ENCODE assay signal across 7 cellular contexts in the genomic region with DNA sequence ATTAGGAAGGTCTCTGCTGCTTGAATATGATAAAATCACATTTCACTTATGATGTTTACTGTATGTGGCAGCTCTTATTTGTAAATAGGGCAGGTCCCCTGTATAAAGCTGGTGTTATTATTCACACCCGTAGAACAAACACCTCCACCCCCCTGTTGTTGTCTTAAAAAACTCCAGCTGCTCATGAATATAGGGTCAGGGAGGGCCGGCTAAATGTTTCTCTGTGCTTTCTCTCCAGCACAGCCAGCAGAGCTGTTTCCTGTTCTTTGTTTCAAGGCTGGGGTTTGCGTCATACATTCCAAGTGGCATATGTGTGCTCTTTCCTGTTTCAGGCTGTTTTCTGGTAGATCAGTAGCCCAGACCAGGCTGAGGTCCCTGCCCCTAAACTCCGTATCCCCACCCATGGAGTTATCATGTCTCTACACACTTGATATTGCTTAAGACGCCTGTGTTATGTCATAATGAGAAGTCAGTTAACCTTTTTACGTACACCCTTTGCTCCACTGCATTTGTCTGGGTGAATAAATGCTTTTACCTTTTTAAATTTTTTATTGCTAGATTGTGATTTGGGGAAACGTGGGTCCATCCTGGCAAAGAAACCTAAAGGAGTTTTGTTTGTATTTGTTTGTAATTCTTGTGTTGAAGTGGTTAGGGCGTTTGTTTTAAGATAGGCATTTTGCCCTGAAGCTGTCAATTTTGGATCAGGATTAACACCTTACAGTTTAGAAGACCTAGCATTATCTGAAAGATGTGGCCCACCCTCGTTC. TPM values are rescaled to one million over a fixed set of nuclear protein-coding genes. Genes with fewer than 3 reads are reported as not detected.
DNase-seq lines count a peak whose midpoint lies in the region; ATAC-seq and TF ChIP-seq lines count a peak whose summit lies in the region.

No MANE protein-coding gene starts in this region.

- DNase-seq in NCI-H1092 (lab: John Stamatoyannopoulos, UW) (peak; percentile 65), anterior cingulate cortex (lab: John Stamatoyannopoulos, UW) (peak in 49 of 58 donors; percentile 4 to 86 (median 50)), heart right ventricle (peak; percentile 40 to 90), osteoblast (ENCODE audit: insufficient read length, low spot score, missing footprints) (peak; percentile 93)

- peak; percentile 16 for ATAC-seq in GM18511 (IDR thresholded peaks at IDR 0.05; ENCODE audit: unreplicated experiment)
- peak; percentile 84 for ATAC-seq in SK-N-SH treated with all-trans-retinoic acid at 6 μM for 48 hours
- peak; percentile 37 to 82 (median 64) for ATAC-seq in heart right ventricle
- no peak for ATAC-seq in GM21528 (IDR thresholded peaks at IDR 0.05; ENCODE audit: low FRiP score, unreplicated experiment)

- H3K4me1 ChIP-seq in heart right ventricle (peaks cover 19 to 81% (median 72%) of the 10 kb centered on the region in 9 donors), osteoblast (ENCODE audit: insufficient read depth, low read length) (peaks cover 36% of the 10 kb centered on the region)

- H3K9me3 ChIP-seq in heart right ventricle = no peaks in the 10 kb centered on the region
- no peaks in the 10 kb centered on the region for H3K9me3 ChIP-seq in osteoblast (ENCODE audit: low read depth, low read length)

- peaks cover 75% of the 10 kb centered on the region for H3K79me2 ChIP-seq in osteoblast (ENCODE audit: insufficient read depth, low read length)

- TF ChIP-seq CTCF in heart right ventricle (IDR thresholded peaks at IDR 0.05) = no peak
- TF ChIP-seq CTCF in osteoblast (IDR thresholded peaks at IDR 0.05; ENCODE audit: extremely low read depth, low read depth, low read length) = no peak

- H3K27ac ChIP-seq in heart right ventricle (peak overlapping the region; percentile 88 to 100 (median 99)), osteoblast (ENCODE audit: low read depth, low read length) (peak overlapping the region; percentile 95)

- peak overlapping the region; percentile 3 to 94 (median 90) for H3K4me3 ChIP-seq in heart right ventricle
- H3K4me3 ChIP-seq in osteoblast (ENCODE audit: insufficient read depth, low read length) = peak overlapping the region; percentile 82

- H4K20me1 ChIP-seq in osteoblast (ENCODE audit: insufficient read depth, low read length) = peaks cover 22% of the 10 kb centered on the region

- H3K4me2 ChIP-seq in osteoblast (ENCODE audit: insufficient read depth, low read length) = peak overlapping the region; percentile 89

- no peaks in the 10 kb centered on the region for H3K36me3 ChIP-seq in heart right ventricle
- no peaks in the 10 kb centered on the region for H3K36me3 ChIP-seq in osteoblast (ENCODE audit: insufficient read depth, low read length)

- WGBS in heart right ventricle, 2 donors = 4 to 6% methylated on average over 9 of the region's 9 CpGs

- H3K27me3 ChIP-seq in heart right ventricle (no peaks in the 10 kb centered on the region), osteoblast (ENCODE audit: insufficient read depth, low read length) (no peaks in the 10 kb centered on the region)

- H2AFZ ChIP-seq in osteoblast (ENCODE audit: low read length) = peak overlapping the region; percentile 38

- intact Hi-C loops in heart right ventricle (cut with DNase I) = loop anchor here in 1 of 10 donors (2.0 kb wide), 2 partner anchors 104 to 348 kb away; no protein-coding TSS in a partner anchor

TF ChIP-seq in SK-N-SH treated with all-trans-retinoic acid at 6 μM for 48 hours, 23 proteins besides CTCF, POLR2A, EP300 and RAD21:
- TF ChIP-seq CSRNP3 (CRISPR knock-in tag; IDR thresholded peaks at IDR 0.05) (no peak), TOX (CRISPR knock-in tag; IDR thresholded peaks at IDR 0.05; ENCODE audit: borderline replicate concordance) (0 out of 2 replicates have a peak, but pooled peaks have one; percentile 7), PPARA (CRISPR knock-in tag; IDR thresholded peaks at IDR 0.05; ENCODE audit: borderline replicate concordance) (0 out of 2 replicates have a peak, but pooled peaks have one; percentile 16), TCF4 (CRISPR knock-in tag; IDR thresholded peaks at IDR 0.05; ENCODE audit: borderline replicate concordance) (peak; percentile 73; the same call in 1 of the 2 replicates), PATZ1 (CRISPR knock-in tag; IDR thresholded peaks at IDR 0.05; ENCODE audit: borderline replicate concordance) (peak; percentile 54; the same call in 1 of the 2 replicates)
- TF ChIP-seq, protein P1, sequence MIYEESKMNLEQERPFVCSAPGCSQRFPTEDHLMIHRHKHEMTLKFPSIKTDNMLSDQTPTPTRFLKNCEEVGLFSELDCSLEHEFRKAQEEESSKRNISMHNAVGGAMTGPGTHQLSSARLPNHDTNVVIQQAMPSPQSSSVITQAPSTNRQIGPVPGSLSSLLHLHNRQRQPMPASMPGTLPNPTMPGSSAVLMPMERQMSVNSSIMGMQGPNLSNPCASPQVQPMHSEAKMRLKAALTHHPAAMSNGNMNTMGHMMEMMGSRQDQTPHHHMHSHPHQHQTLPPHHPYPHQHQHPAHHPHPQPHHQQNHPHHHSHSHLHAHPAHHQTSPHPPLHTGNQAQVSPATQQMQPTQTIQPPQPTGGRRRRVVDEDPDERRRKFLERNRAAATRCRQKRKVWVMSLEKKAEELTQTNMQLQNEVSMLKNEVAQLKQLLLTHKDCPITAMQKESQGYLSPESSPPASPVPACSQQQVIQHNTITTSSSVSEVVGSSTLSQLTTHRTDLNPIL (CRISPR knock-in tag; IDR thresholded peaks at IDR 0.05; ENCODE audit: low read depth) = peak; percentile 59; the same call in 1 of the 2 replicates
TF ChIP-seq in SK-N-SH treated with all-trans-retinoic acid at 6 μM for 48 hours: peak in this region for 5.

RNA-seq across cellular contexts. Expression of gene KLF3, which starts 3.2 kb away (rescaled TPM):
- total RNA-seq in heart right ventricle (10 to 100 TPM; 14.1 to 25.1 (median 20.0) TPM), osteoblast (25.3 and 27.7 TPM in 2 replicates)
- polyA plus RNA-seq in heart right ventricle = 10 to 100 TPM in 1 of 2 donors, 1 to 10 TPM in 1; 9.9 to 11.4 TPM
